ENCODE assay signal across 8 cellular contexts in the genomic region with DNA sequence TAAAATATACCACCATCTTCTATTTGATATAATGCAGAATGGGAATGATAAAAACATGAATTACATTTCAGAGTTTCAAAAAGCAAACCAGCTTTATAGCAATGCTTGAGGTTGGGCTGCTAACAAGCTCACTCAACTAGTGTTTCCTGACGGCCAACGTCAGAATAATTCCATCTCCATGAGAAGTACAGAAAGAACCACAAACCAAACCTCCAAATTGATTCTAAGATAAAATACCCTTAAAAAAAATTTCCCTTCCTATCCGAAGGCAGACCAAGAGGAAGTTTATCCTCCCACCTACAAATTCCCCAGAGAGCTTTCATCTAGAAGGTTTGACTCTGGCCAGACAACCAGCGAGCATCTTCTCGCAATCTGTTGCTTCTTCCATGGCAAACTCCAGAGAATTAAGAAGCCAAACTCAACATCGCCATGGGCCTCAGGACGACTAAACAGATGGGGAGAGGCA. TPM values are rescaled to one million over a fixed set of nuclear protein-coding genes. Genes with fewer than 3 reads are reported as not detected.
DNase-seq lines count a peak whose midpoint lies in the region; ATAC-seq, FAIRE-seq and TF ChIP-seq lines count a peak whose summit lies in the region.

A gene (plus strand): TSS at position 271 of the 466 bp plus-strand sequence. CDS start 159 bp downstream, at position 430.

- intact Hi-C loops in left cardiac atrium (cut with DNase I) (no loop called here), aorta (cut with DNase I) (no loop called here)

- FAIRE-seq in astrocyte (lab: Jason Lieb, UNC): no peak

- H3K27ac Mint-ChIP-seq in astrocyte (ENCODE audit: unreplicated experiment) (peak within 1 kb of the TSS; percentile 16), memory B cell (no peak within 1 kb of the TSS)

- H2AFZ ChIP-seq in astrocyte (ENCODE audit: low read depth, low read length): peak within 1 kb of the TSS; percentile 86

- H3K9ac ChIP-seq in astrocyte (ENCODE audit: low read length): peak within 1 kb of the TSS; percentile 16

- DNase-seq in right atrium auricular region (ENCODE audit: low spot score): no peak
- no peak for DNase-seq in left cardiac atrium
- peak; percentile 62 for DNase-seq in astrocyte (ENCODE audit: low read depth)
- DNase-seq in memory B cell (ENCODE audit: low spot score in 2 of 2): no peak
- DNase-seq in aorta: no peak
- no peak for DNase-seq in AG20443 (ENCODE audit: low spot score)

- H3K27me3 ChIP-seq in right atrium auricular region: no peaks in the 10 kb centered on the region
- H3K27me3 ChIP-seq in astrocyte (ENCODE audit: insufficient read depth, low read length): peaks cover 16% of the 10 kb centered on the region
- no peaks in the 10 kb centered on the region for H3K27me3 ChIP-seq in aorta (ENCODE audit: control insufficient read depth in 1 of 2, insufficient read depth in 2 of 2, low read length in 1 of 2)

- 69 to 71% methylated on average over 7 of the region's 7 CpGs for WGBS in aorta, 2 donors

- ATAC-seq in left cardiac atrium (no peak), memory B cell (ENCODE audit: low read depth) (no peak), aorta (ENCODE audit: low FRiP score) (no peak), HG02678 (IDR thresholded peaks at IDR 0.05; ENCODE audit: unreplicated experiment) (no peak), HG02884 (IDR thresholded peaks at IDR 0.05; ENCODE audit: unreplicated experiment) (no peak)

- H3K4me2 ChIP-seq in astrocyte (ENCODE audit: low read length): peak within 1 kb of the TSS; percentile 88

- TF ChIP-seq CTCF in right atrium auricular region (IDR thresholded peaks at IDR 0.05) (no peak), astrocyte (IDR thresholded peaks at IDR 0.05; ENCODE audit: insufficient read depth, low read depth, low read length) (no peak)

- H3K4me3 Mint-ChIP-seq in astrocyte (ENCODE audit: unreplicated experiment) (peak within 1 kb of the TSS; percentile 88), memory B cell (peak within 1 kb of the TSS; percentile 85)

- H3K4me3 ChIP-seq in right atrium auricular region (peak within 1 kb of the TSS; percentile 52 to 70), astrocyte (ENCODE audit: insufficient read depth, low read depth, low read length) (peak within 1 kb of the TSS; percentile 58), aorta (ENCODE audit: low read length in 2 of 2) (peak within 1 kb of the TSS; percentile 46 to 77)

- H3K36me3 ChIP-seq in right atrium auricular region: no peaks in the 10 kb centered on the region
- no peaks in the 10 kb centered on the region for H3K36me3 ChIP-seq in astrocyte (ENCODE audit: insufficient read depth, low read length)
- no peaks in the 10 kb centered on the region for H3K36me3 ChIP-seq in aorta (ENCODE audit: control insufficient read depth in 1 of 2, insufficient read depth in 2 of 2, low read length in 1 of 2)

- peaks cover 7% of the 10 kb centered on the region for H3K4me1 Mint-ChIP-seq in astrocyte (ENCODE audit: low read depth, unreplicated experiment)
- peaks cover 10% of the 10 kb centered on the region for H3K4me1 Mint-ChIP-seq in memory B cell

- no peaks in the 10 kb centered on the region for H3K79me2 ChIP-seq in astrocyte (ENCODE audit: insufficient read depth, low read length)

- no peaks in the 10 kb centered on the region for H4K20me1 ChIP-seq in astrocyte (ENCODE audit: insufficient read depth, low read length)

- peaks cover 29% of the 10 kb centered on the region for H3K27me3 Mint-ChIP-seq in astrocyte (ENCODE audit: low read depth, unreplicated experiment)
- H3K27me3 Mint-ChIP-seq in memory B cell: peaks cover 30% of the 10 kb centered on the region

- H3K4me1 ChIP-seq in right atrium auricular region: peaks cover 0 to 7% of the 10 kb centered on the region in 2 donors
- peaks cover 7% of the 10 kb centered on the region for H3K4me1 ChIP-seq in astrocyte (ENCODE audit: insufficient read depth, low read length)
- no peaks in the 10 kb centered on the region for H3K4me1 ChIP-seq in aorta (ENCODE audit: control insufficient read depth in 1 of 2, insufficient read depth in 2 of 2, low read length in 2 of 2)

- H3K9me3 ChIP-seq in right atrium auricular region (no peaks in the 10 kb centered on the region), astrocyte (ENCODE audit: insufficient read depth, low read depth, low read length) (no peaks in the 10 kb centered on the region), aorta (ENCODE audit: control insufficient read depth, low read length) (no peaks in the 10 kb centered on the region)

- H3K9me3 Mint-ChIP-seq in astrocyte (ENCODE audit: unreplicated experiment) (peaks cover 3% of the 10 kb centered on the region), memory B cell (no peaks in the 10 kb centered on the region)

- H3K27ac ChIP-seq in right atrium auricular region (peak within 1 kb of the TSS in 1 of 2 donors; percentile 10), astrocyte (ENCODE audit: low read depth, low read length) (no peak within 1 kb of the TSS), aorta (ENCODE audit: low read depth in 1 of 2, low read length in 2 of 2) (no peak within 1 kb of the TSS)

- H3K36me3 Mint-ChIP-seq in astrocyte (ENCODE audit: low read depth, unreplicated experiment) (peaks cover 4% of the 10 kb centered on the region), memory B cell (peaks cover 2% of the 10 kb centered on the region)

RNA-seq across cellular contexts. Expression of the gene that starts here (rescaled TPM):
- under 1 TPM in 1 of 2 donors, not detected in 1; 0.63 TPM for total RNA-seq in right atrium auricular region
- total RNA-seq in left cardiac atrium: under 1 TPM in 1 of 2 donors, not detected in 1; 0.35 TPM
- 0.98 and 2.2 TPM in 2 replicates for total RNA-seq in astrocyte
- under 1 TPM; 0.27 to 0.58 TPM for total RNA-seq in aorta
- polyA plus RNA-seq in aorta: under 1 TPM; 0.25 to 0.59 TPM
